8 cellular contexts compared by ENCODE assay signal in genomic region chr2:74261204-74261864, GRCh38.
DNase-seq lines count a peak whose midpoint lies in the region; ATAC-seq and TF ChIP-seq lines count a peak whose summit lies in the region.

No MANE protein-coding gene starts in this region.

- H4K20me1 ChIP-seq in Karpas-422 (ENCODE audit: insufficient read depth, low read depth, low read length) = no peaks in the 10 kb centered on the region

- H3K4me1 ChIP-seq in body of pancreas (peaks cover 7% of the 10 kb centered on the region), Karpas-422 (ENCODE audit: low read length) (no peaks in the 10 kb centered on the region)

- POLR2A ChIA-PET in BJ (lab: Charles Lee) = no interaction called here

- no peak overlapping the region for H3K4me2 ChIP-seq in Karpas-422 (ENCODE audit: low read depth, low read length, poor library complexity, severe bottlenecking)

- TF ChIP-seq CTCF in BJ (IDR thresholded peaks at IDR 0.05; ENCODE audit: insufficient read depth, low read depth, low read length) (peak; percentile 64), body of pancreas (IDR thresholded peaks at IDR 0.05) (peak in 6 of 7 experiments; percentile 10 to 56 (median 46))

- H3K36me3 ChIP-seq in BJ (ENCODE audit: control insufficient read depth, insufficient read depth, low read length) = no peaks in the 10 kb centered on the region
- no peaks in the 10 kb centered on the region for H3K36me3 ChIP-seq in body of pancreas (replicated peaks in 1 of 2; ENCODE audit: insufficient read depth in 1 of 2, low read depth in 2 of 2)
- H3K36me3 ChIP-seq in Karpas-422 (ENCODE audit: insufficient read depth, low read length) = no peaks in the 10 kb centered on the region

- no peak overlapping the region for H2AFZ ChIP-seq in Karpas-422 (ENCODE audit: low read length)

- H3K27ac ChIP-seq in body of pancreas (no peak overlapping the region), Karpas-422 (ENCODE audit: low read length) (no peak overlapping the region)

- peaks cover 11% of the 10 kb centered on the region for H3K27me3 ChIP-seq in BJ (ENCODE audit: control insufficient read depth, insufficient read depth, low read length)
- H3K27me3 ChIP-seq in body of pancreas = no peaks in the 10 kb centered on the region
- no peaks in the 10 kb centered on the region for H3K27me3 ChIP-seq in Karpas-422 (ENCODE audit: low read length)

- H3K9ac ChIP-seq in Karpas-422 (ENCODE audit: low read length) = no peak overlapping the region

- no peak for TF ChIP-seq POLR2A in body of pancreas (IDR thresholded peaks at IDR 0.05)

- WGBS in body of pancreas, 2 donors = 21 to 48% methylated on average over 6 of the region's 6 CpGs

- H3K4me3 ChIP-seq in BJ (ENCODE audit: low read depth, low read length) = no peak overlapping the region
- no peak overlapping the region for H3K4me3 ChIP-seq in body of pancreas
- H3K4me3 ChIP-seq in Karpas-422 (ENCODE audit: low read length) = no peak overlapping the region

- TF ChIP-seq RAD21 in Ishikawa (IDR thresholded peaks at IDR 0.05; ENCODE audit: low read depth) = peak; percentile 70

- intact Hi-C loops in body of pancreas (cut with DNase I) = no loop called here

- no peaks in the 10 kb centered on the region for H3K9me3 ChIP-seq in body of pancreas
- H3K9me3 ChIP-seq in Karpas-422 (ENCODE audit: low read length) = no peaks in the 10 kb centered on the region

- CTCF ChIA-PET in BJ (lab: Yijun Ruan, JAX) = interaction anchor here (0.6 to 4.4 kb wide), 14 partner anchors 11 to 604 kb away, joined by 3 to 46 read pairs (median 4); partner anchors contain the start of gene MTHFD2

- no peaks in the 10 kb centered on the region for H3K79me2 ChIP-seq in Karpas-422 (ENCODE audit: low read length)

- H3K9me2 ChIP-seq in Karpas-422 (replicated peaks; ENCODE audit: insufficient read depth, low read length) = no peaks in the 10 kb centered on the region

- ATAC-seq in body of pancreas = no peak
- ATAC-seq in HG02588 (IDR thresholded peaks at IDR 0.05; ENCODE audit: unreplicated experiment) = no peak
- no peak for ATAC-seq in GM21528 (IDR thresholded peaks at IDR 0.05; ENCODE audit: low FRiP score, unreplicated experiment)

- DNase-seq in BJ (ENCODE audit: low read depth) (no peak), body of pancreas (peak; percentile 23 to 43 (median 33)), kidney tubule cell (ENCODE audit: low spot score) (peak; percentile 41), Karpas-422 (no peak)
- no peak for DNase-seq in activated CD4-positive, CD25-positive, alpha-beta regulatory T cell treated with anti-CD3 and anti-CD28 coated beads, Interleukin-2, amount 50 U/mL, for 72 hours

- TF ChIP-seq EP300 in Ishikawa (IDR thresholded peaks at IDR 0.05; ENCODE audit: borderline replicate concordance) = no peak

TF ChIP-seq in Ishikawa, 13 proteins besides CTCF, POLR2A, EP300 and RAD21:
- peak; percentile 73 for TF ChIP-seq TEAD4 (IDR thresholded peaks at IDR 0.05)
- no peak for TF ChIP-seq MAX (IDR thresholded peaks at IDR 0.05)
TF ChIP-seq in Ishikawa: peak in this region for 1.

Comparison
In these comparisons a context has a peak if more than half of its experiments do, and no peak if none do; other contexts are left out.
1. DNase-seq: peak in body of pancreas (4 of 4) and kidney tubule cell (single experiment); none in BJ (single experiment), activated CD4-positive, CD25-positive, alpha-beta regulatory T cell treated with anti-CD3 and anti-CD28 coated beads, Interleukin-2, amount 50 U/mL, for 72 hours (single experiment) and Karpas-422 (single experiment).